In the genomic region with DNA sequence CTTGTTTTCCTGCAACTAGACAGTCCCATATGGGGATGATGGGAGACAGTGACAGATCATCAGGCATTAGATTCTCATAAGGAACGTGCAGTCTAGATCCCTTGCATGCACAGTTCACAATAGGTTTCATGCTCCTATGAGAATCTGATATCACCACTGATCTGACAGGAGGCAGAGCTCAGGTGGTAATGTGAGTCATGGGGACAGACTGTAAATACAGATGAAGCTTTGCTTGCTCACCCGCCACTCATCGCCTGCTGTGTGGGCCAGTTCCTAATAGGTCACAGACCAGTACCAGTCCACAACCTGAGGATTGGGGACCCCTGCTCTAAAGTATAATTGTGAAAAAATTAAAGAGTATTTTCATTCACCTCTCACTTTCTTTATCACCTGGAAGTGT, we compare ENCODE assay signal across 18 cellular contexts. TPM values are rescaled to one million over a fixed set of nuclear protein-coding genes. Genes with fewer than 3 reads are reported as not detected.
DNase-seq lines count a peak whose midpoint lies in the region; ATAC-seq, FAIRE-seq and TF ChIP-seq lines count a peak whose summit lies in the region.
"Had no signal": no experiment of that assay in that cellular context is flagged by ENCODE, and none has a peak within 500 bp of the region (broad histone marks: within the 10 kb centered on the region; RNA-seq: fewer than 3 reads in every experiment).

No MANE protein-coding gene starts in this region.

- intact Hi-C loops in mammary epithelial cell (cut with micrococcal nuclease) = loop anchor here (2.0 kb wide), 1 partner anchor 23 kb away; a partner anchor contains a TSS
- intact Hi-C loops in CD8-positive, alpha-beta T cell (cut with DNase I, micrococcal nuclease) = no loop called here
- intact Hi-C loops in activated CD4-positive, alpha-beta memory T cell treated with anti-CD3 and anti-CD28 coated beads for 36 hours (cut with micrococcal nuclease) = no loop called here

- H3K27me3 ChIP-seq in mammary epithelial cell (ENCODE audit: insufficient read depth, low read length) = no peaks in the 10 kb centered on the region
- H3K27me3 ChIP-seq in keratinocyte (ENCODE audit: control insufficient read depth, extremely low read depth, insufficient read depth, low read length) = no peaks in the 10 kb centered on the region
- H3K27me3 ChIP-seq in CD8-positive, alpha-beta T cell (ENCODE audit: insufficient read depth, low read length) = no peaks in the 10 kb centered on the region

- H3K36me3 ChIP-seq in mammary epithelial cell (ENCODE audit: insufficient read depth, low read length) (no peaks in the 10 kb centered on the region), keratinocyte (ENCODE audit: control insufficient read depth in 2 of 2, extremely low read depth in 1 of 2, insufficient read depth in 2 of 2, low read length in 2 of 2) (no peaks in the 10 kb centered on the region)
- no peaks in the 10 kb centered on the region for H3K36me3 ChIP-seq in CD8-positive, alpha-beta T cell (ENCODE audit: insufficient read depth, low read length)

- 67% methylated on average over 3 of the region's 3 CpGs for WGBS in mammary epithelial cell (ENCODE audit: low coverage, missing lambda C conversion rate)

- no peaks in the 10 kb centered on the region for H3K36me3 Mint-ChIP-seq in CD8-positive, alpha-beta T cell
- no peaks in the 10 kb centered on the region for H3K36me3 Mint-ChIP-seq in activated CD4-positive, alpha-beta memory T cell treated with anti-CD3 and anti-CD28 coated beads for 36 hours

- peak; percentile 36 for DNase-seq in Daoy (ENCODE audit: low read depth)
- DNase-seq in HT1080 (ENCODE audit: low read depth) = peak; percentile 37
- DNase-seq in mammary epithelial cell = peak; percentile 80
- DNase-seq in keratinocyte (ENCODE audit: low read depth, low spot score) = no peak
- DNase-seq in CD8-positive, alpha-beta T cell = no peak
- DNase-seq in activated CD4-positive, alpha-beta memory T cell treated with anti-CD3 and anti-CD28 coated beads for 36 hours = no peak
- DNase-seq: ACHN, DMS79 treated with DMSO at 0.1 percent for 48 hours, GDM1, GM23248, Kasumi-1, NCI-H1417, NCI-H187 treated with DMSO at 0.1 percent for 48 hours, NCI-H446, NCI-H69, RPMI8226 had no signal

- peaks cover 8% of the 10 kb centered on the region for H3K4me1 ChIP-seq in mammary epithelial cell (ENCODE audit: insufficient read depth, low read length)
- no peaks in the 10 kb centered on the region for H3K4me1 ChIP-seq in keratinocyte (ENCODE audit: control insufficient read depth, extremely low read depth, insufficient read depth, low read length)
- no peaks in the 10 kb centered on the region for H3K4me1 ChIP-seq in CD8-positive, alpha-beta T cell (ENCODE audit: insufficient read depth, low read length)

- no peak overlapping the region for H3K4me2 ChIP-seq in mammary epithelial cell (ENCODE audit: insufficient read depth, low read depth, low read length)
- no peak overlapping the region for H3K4me2 ChIP-seq in keratinocyte (ENCODE audit: control insufficient read depth, extremely low read depth, insufficient read depth, low read depth, low read length)

- H3K27me3 Mint-ChIP-seq in CD8-positive, alpha-beta T cell (ENCODE audit: low read depth) = no peaks in the 10 kb centered on the region
- peaks cover 2% of the 10 kb centered on the region for H3K27me3 Mint-ChIP-seq in activated CD4-positive, alpha-beta memory T cell treated with anti-CD3 and anti-CD28 coated beads for 36 hours

- H3K4me1 Mint-ChIP-seq in CD8-positive, alpha-beta T cell (ENCODE audit: low read depth) = no peaks in the 10 kb centered on the region
- H3K4me1 Mint-ChIP-seq in activated CD4-positive, alpha-beta memory T cell treated with anti-CD3 and anti-CD28 coated beads for 36 hours (ENCODE audit: low read depth) = no peaks in the 10 kb centered on the region

- no peaks in the 10 kb centered on the region for H3K9me1 ChIP-seq in keratinocyte (ENCODE audit: control insufficient read depth, extremely low read depth, insufficient read depth, low read length)

- H3K4me3 ChIP-seq in mammary epithelial cell (replicated peaks in 1 of 3; ENCODE audit: insufficient read depth in 1 of 3, low read depth in 2 of 3, low read length in 3 of 3) (no peak overlapping the region), keratinocyte (ENCODE audit: control insufficient read depth in 2 of 3, extremely low read depth in 1 of 3, insufficient read depth in 2 of 3, low read depth in 1 of 3, low read length in 3 of 3) (no peak overlapping the region)
- H3K4me3 ChIP-seq in CD8-positive, alpha-beta T cell (ENCODE audit: low read depth, low read length) = no peak overlapping the region
- H3K4me3 ChIP-seq: GM12878, GM23248 had no signal

- peak; percentile 64 for FAIRE-seq in keratinocyte (lab: Jason Lieb, UNC)
- FAIRE-seq: GM12878 had no signal

- in situ Hi-C loops in mammary epithelial cell (cut with MboI; ENCODE audit: low sequenced_read_pairs in 2 of 2) = loop anchor here in 1 of 2 donors (25.0 kb wide), 1 partner anchor 241 kb away; no protein-coding TSS in a partner anchor

- H3K4me3 Mint-ChIP-seq in CD8-positive, alpha-beta T cell = no peak overlapping the region
- H3K4me3 Mint-ChIP-seq in activated CD4-positive, alpha-beta memory T cell treated with anti-CD3 and anti-CD28 coated beads for 36 hours = no peak overlapping the region

- H2AFZ ChIP-seq in mammary epithelial cell (ENCODE audit: low read depth, low read length) (no peak overlapping the region), keratinocyte (ENCODE audit: control insufficient read depth, low read length) (no peak overlapping the region)
- H2AFZ ChIP-seq: GM23248 had no signal

- dilution Hi-C loops in mammary epithelial cell (cut with HindIII; ENCODE audit: low sequenced_read_pairs) = loop anchor here (5.0 kb wide), 1 partner anchor 81 kb away; no protein-coding TSS in a partner anchor
- dilution Hi-C loops in keratinocyte (cut with MboI; ENCODE audit: extremely low pct_ligation_motif_present, low sequenced_read_pairs) = no loop called here

- no peak for ATAC-seq in CD8-positive, alpha-beta T cell
- no peak for ATAC-seq in HG03159 (IDR thresholded peaks at IDR 0.05; ENCODE audit: unreplicated experiment)
- ATAC-seq: GM12878 had no signal

- no peaks in the 10 kb centered on the region for H3K9me3 Mint-ChIP-seq in CD8-positive, alpha-beta T cell
- H3K9me3 Mint-ChIP-seq in activated CD4-positive, alpha-beta memory T cell treated with anti-CD3 and anti-CD28 coated beads for 36 hours = no peaks in the 10 kb centered on the region

- peaks cover 2% of the 10 kb centered on the region for H3K9me3 ChIP-seq in mammary epithelial cell (replicated peaks; ENCODE audit: insufficient read depth, low read length)
- no peaks in the 10 kb centered on the region for H3K9me3 ChIP-seq in keratinocyte (ENCODE audit: control insufficient read depth, low read depth, low read length)
- no peaks in the 10 kb centered on the region for H3K9me3 ChIP-seq in CD8-positive, alpha-beta T cell (ENCODE audit: low read length)

- H3K27ac Mint-ChIP-seq in CD8-positive, alpha-beta T cell = no peak overlapping the region
- H3K27ac Mint-ChIP-seq in activated CD4-positive, alpha-beta memory T cell treated with anti-CD3 and anti-CD28 coated beads for 36 hours = no peak overlapping the region

- H4K20me1 ChIP-seq in mammary epithelial cell (ENCODE audit: insufficient read depth, low read length) = no peaks in the 10 kb centered on the region
- H4K20me1 ChIP-seq in keratinocyte (ENCODE audit: control insufficient read depth, extremely low read depth, insufficient read depth, low read length) = no peaks in the 10 kb centered on the region

- H3K27ac ChIP-seq in mammary epithelial cell (ENCODE audit: insufficient read depth, low read depth, low read length) (no peak overlapping the region), keratinocyte (ENCODE audit: control insufficient read depth, insufficient read depth, low read length) (no peak overlapping the region)
- H3K27ac ChIP-seq in CD8-positive, alpha-beta T cell (ENCODE audit: low read depth, low read length) = no peak overlapping the region
- H3K27ac ChIP-seq: GM23248 had no signal

- H3K9ac ChIP-seq in mammary epithelial cell (ENCODE audit: insufficient read depth, low read length) (no peak overlapping the region), keratinocyte (ENCODE audit: control insufficient read depth, extremely low read depth, insufficient read depth, low read length) (no peak overlapping the region)
- H3K9ac ChIP-seq: GM23248 had no signal

- CTCF ChIA-PET in mammary epithelial cell (lab: Charles Lee; ENCODE audit: low non-redundant PET) = no interaction called here
- CTCF ChIA-PET in CD8-positive, alpha-beta T cell (lab: Charles Lee) = interaction anchor here (0.9 to 1.7 kb wide), 2 partner anchors 15 to 89 kb away, joined by 3 to 8 read pairs; no protein-coding TSS in a partner anchor
- CTCF ChIA-PET in activated CD4-positive, alpha-beta memory T cell treated with anti-CD3 and anti-CD28 coated beads for 36 hours (lab: Charles Lee) = interaction anchor here (1.3 kb wide), 1 partner anchor 16 kb away, joined by 3 read pairs; no protein-coding TSS in a partner anchor

- H3K79me2 ChIP-seq in mammary epithelial cell (ENCODE audit: insufficient read depth, low read length) (no peaks in the 10 kb centered on the region), keratinocyte (ENCODE audit: control insufficient read depth, insufficient read depth, low read length) (no peaks in the 10 kb centered on the region)

- no TSS peak for BruUV-seq in mammary epithelial cell (replicated peaks; lab: Mats Ljungman, UMichigan)

- POLR2A ChIA-PET in CD8-positive, alpha-beta T cell (lab: Charles Lee) = no interaction called here
- POLR2A ChIA-PET in activated CD4-positive, alpha-beta memory T cell treated with anti-CD3 and anti-CD28 coated beads for 36 hours (lab: Charles Lee) = no interaction called here

- TF ChIP-seq CTCF in mammary epithelial cell (conservative IDR thresholded peaks at IDR 0.05 in 1 of 2, IDR thresholded peaks at IDR 0.05 in 1 of 2; ENCODE audit: extremely low read depth in 1 of 2, insufficient read depth in 1 of 2, low read depth in 1 of 2, low read length in 2 of 2) (no peak), keratinocyte (optimal IDR thresholded peaks at IDR 0.05 in 1 of 3, IDR thresholded peaks at IDR 0.05 in 1 of 3, conservative IDR thresholded peaks at IDR 0.05 in 1 of 3; ENCODE audit: extremely low read depth in 1 of 3, insufficient read depth in 2 of 3, low read length in 3 of 3) (no peak)
- no peak for TF ChIP-seq CTCF in CD8-positive, alpha-beta T cell (IDR thresholded peaks at IDR 0.05)

RNA-seq across cellular contexts. Expression of a gene that starts 23.6 kb away (rescaled TPM):
- total RNA-seq in Daoy (2014; rRNA removed; shearing (Covaris generic)) = 72.8 and 76.9 TPM in 2 replicates
- total RNA-seq in HT1080 (2014; rRNA removed; shearing (Covaris generic)) = 87.6 and 108 TPM in 2 replicates
- 147 and 149 TPM in 2 replicates for polyA plus RNA-seq in HT1080 (2015; cell fraction: cytosol; rRNA removed)
- 74.2 and 92.0 TPM in 2 replicates for polyA plus RNA-seq in HT1080 (2015; cell fraction: nucleus; rRNA removed)
- total RNA-seq in mammary epithelial cell = 100 to 1,000 TPM in 1 of 2 donors, 10 to 100 TPM in 1; 76.7 to 158 TPM
- polyA plus RNA-seq in mammary epithelial cell (146 TPM), keratinocyte (170 to 274 TPM (median 173 TPM) in 3 replicates)
- polyA minus RNA-seq in mammary epithelial cell (68.1 TPM), keratinocyte (28.4 to 115 TPM (median 59.3 TPM) in 3 replicates)
- 247 TPM for polyA plus RNA-seq in keratinocyte (2011; ENCODE audit: low read depth)
- 156 and 325 TPM in 2 replicates for polyA plus RNA-seq in keratinocyte (2011; cell fraction: cytosol; rRNA removed)
- polyA plus RNA-seq in keratinocyte (2011; cell fraction: nucleus; rRNA removed) = 134 and 169 TPM in 2 replicates
- 207 and 221 TPM in 2 replicates for polyA plus RNA-seq in keratinocyte (2012; ENCODE audit: low replicate concordance)
- 101 TPM for polyA minus RNA-seq in keratinocyte (2011; cell fraction: cytosol; rRNA and poly(A)+ RNA removed)
- 34.3 and 62.0 TPM in 2 replicates for polyA minus RNA-seq in keratinocyte (2011; cell fraction: nucleus; rRNA and poly(A)+ RNA removed)
- total RNA-seq in CD8-positive, alpha-beta T cell = 100 to 1,000 TPM; 101 to 103 TPM
- 10 to 100 TPM; 84.3 to 84.5 TPM for total RNA-seq in activated CD4-positive, alpha-beta memory T cell treated with anti-CD3 and anti-CD28 coated beads for 36 hours

Comparison
In these comparisons a context has a peak if more than half of its experiments do, and no peak if none do; other contexts are left out.
1. DNase-seq: peak in Daoy (single experiment), HT1080 (single experiment) and mammary epithelial cell (single experiment); none in keratinocyte (single experiment), CD8-positive, alpha-beta T cell (0 of 7) and activated CD4-positive, alpha-beta memory T cell treated with anti-CD3 and anti-CD28 coated beads for 36 hours (single experiment).